ENCODE assay signal across 15 cellular contexts in the genomic region with DNA sequence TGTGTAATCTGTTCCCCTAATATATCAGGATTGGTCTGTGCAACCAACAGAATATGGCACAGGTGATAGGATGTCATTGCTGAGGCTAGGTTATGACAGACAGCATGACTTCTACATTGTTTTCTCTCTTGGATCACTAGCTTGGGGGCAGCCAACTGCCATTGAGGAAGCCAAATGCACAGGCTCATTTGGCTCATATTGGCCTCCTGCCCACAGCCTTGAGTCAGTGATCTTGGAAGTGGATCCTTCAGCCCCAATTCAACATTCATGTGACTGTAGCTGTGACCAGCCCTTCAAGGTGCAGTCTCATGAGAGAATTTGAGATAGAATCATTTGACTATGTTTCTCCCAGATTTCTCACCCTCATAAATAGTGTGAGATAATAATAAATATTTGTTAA.
DNase-seq lines count a peak whose midpoint lies in the region; ATAC-seq, FAIRE-seq and TF ChIP-seq lines count a peak whose summit lies in the region.
"Had no signal": no experiment of that assay in that cellular context is flagged by ENCODE, and none has a peak within 500 bp of the region (broad histone marks: within the 10 kb centered on the region; RNA-seq: fewer than 3 reads in every experiment).

No MANE protein-coding gene starts in this region.

- H3K36me3 ChIP-seq in breast epithelium (no peaks in the 10 kb centered on the region), bronchial epithelial cell (ENCODE audit: control insufficient read depth, insufficient read depth, low read length) (no peaks in the 10 kb centered on the region), thoracic aorta (no peaks in the 10 kb centered on the region), smooth muscle cell (ENCODE audit: low read depth) (no peaks in the 10 kb centered on the region), right lobe of liver (no peaks in the 10 kb centered on the region)
- H3K36me3 ChIP-seq: Peyer's patch had no signal

- H3K79me2 ChIP-seq in smooth muscle cell (ENCODE audit: low read depth), result no peaks in the 10 kb centered on the region

- TF ChIP-seq CTCF in MCF 10A (IDR thresholded peaks at IDR 0.05; ENCODE audit: unreplicated experiment), result no peak
- no peak for TF ChIP-seq CTCF in breast epithelium (IDR thresholded peaks at IDR 0.05)
- TF ChIP-seq CTCF in bronchial epithelial cell (IDR thresholded peaks at IDR 0.05; ENCODE audit: insufficient read depth, low read length, severe bottlenecking), result no peak
- no peak for TF ChIP-seq CTCF in thoracic aorta (IDR thresholded peaks at IDR 0.05)
- no peak for TF ChIP-seq CTCF in smooth muscle cell (IDR thresholded peaks at IDR 0.05; ENCODE audit: borderline replicate concordance, insufficient read depth, poor library complexity, severe bottlenecking)
- TF ChIP-seq CTCF in right lobe of liver (IDR thresholded peaks at IDR 0.05), result no peak
- no peak for TF ChIP-seq CTCF in HFFc6 (IDR thresholded peaks at IDR 0.05)

- BruUV-seq in MCF 10A (replicated peaks; lab: Mats Ljungman, UMichigan), result no TSS peak

- ATAC-seq in thoracic aorta (ENCODE audit: insufficient number of reproducible peaks, low FRiP score, low read depth), result no peak
- no peak for ATAC-seq in right lobe of liver

- intact Hi-C loops in MCF 10A (cut with micrococcal nuclease), result no loop called here
- intact Hi-C loops in breast epithelium (cut with DNase I; ENCODE audit: low total_unique reads), result loop anchor here (10.0 kb wide), 1 partner anchor 402 kb away; no protein-coding TSS in a partner anchor
- intact Hi-C loops in right lobe of liver (cut with DNase I), result no loop called here

- no peak overlapping the region for H3K4me3 ChIP-seq in breast epithelium
- H3K4me3 ChIP-seq in bronchial epithelial cell (ENCODE audit: low read depth, low read length), result no peak overlapping the region
- no peak overlapping the region for H3K4me3 ChIP-seq in thoracic aorta
- H3K4me3 ChIP-seq in smooth muscle cell, result no peak overlapping the region
- H3K4me3 ChIP-seq in right lobe of liver, result no peak overlapping the region
- H3K4me3 ChIP-seq: Peyer's patch had no signal

- H3K9me3 Mint-ChIP-seq in MCF 10A (ENCODE audit: unreplicated experiment) (no peaks in the 10 kb centered on the region), HFFc6 (peaks cover 47% of the 10 kb centered on the region)

- H2AFZ ChIP-seq in smooth muscle cell (ENCODE audit: low read depth), result no peak overlapping the region

- no peaks in the 10 kb centered on the region for H3K4me1 Mint-ChIP-seq in MCF 10A (ENCODE audit: insufficient read depth, unreplicated experiment)
- H3K4me1 Mint-ChIP-seq in HFFc6 (ENCODE audit: low read depth), result no peaks in the 10 kb centered on the region

- H3K27ac ChIP-seq in breast epithelium (no peak overlapping the region), thoracic aorta (no peak overlapping the region), smooth muscle cell (ENCODE audit: low read depth) (no peak overlapping the region), right lobe of liver (no peak overlapping the region)
- H3K27ac ChIP-seq: KMS-11, Peyer's patch had no signal

- H3K27ac Mint-ChIP-seq in MCF 10A (ENCODE audit: low read depth, unreplicated experiment) (no peak overlapping the region), HFFc6 (no peak overlapping the region)

- H3F3A ChIP-seq in smooth muscle cell (ENCODE audit: low read depth), result no peaks in the 10 kb centered on the region

- CTCF ChIA-PET in MCF 10A (lab: Yijun Ruan, JAX), result no interaction called here

- H3K27me3 ChIP-seq in breast epithelium (no peaks in the 10 kb centered on the region), bronchial epithelial cell (ENCODE audit: control insufficient read depth, insufficient read depth, low read length) (no peaks in the 10 kb centered on the region), thoracic aorta (replicated peaks; ENCODE audit: insufficient read depth) (no peaks in the 10 kb centered on the region), smooth muscle cell (ENCODE audit: low read depth) (no peaks in the 10 kb centered on the region), right lobe of liver (no peaks in the 10 kb centered on the region)
- H3K27me3 ChIP-seq: Peyer's patch had no signal

- no peaks in the 10 kb centered on the region for H4K20me1 ChIP-seq in smooth muscle cell (ENCODE audit: low read depth)

- POLR2A ChIA-PET in MCF 10A (lab: Yijun Ruan, JAX), result no interaction called here

- FAIRE-seq in bronchial epithelial cell (lab: Jason Lieb, UNC), result no peak
- FAIRE-seq: A204.1, H1 had no signal

- H3K9me3 ChIP-seq in breast epithelium, result no peaks in the 10 kb centered on the region
- H3K9me3 ChIP-seq in thoracic aorta, result no peaks in the 10 kb centered on the region
- no peaks in the 10 kb centered on the region for H3K9me3 ChIP-seq in smooth muscle cell (replicated peaks; ENCODE audit: low read depth)
- no peaks in the 10 kb centered on the region for H3K9me3 ChIP-seq in right lobe of liver
- H3K9me3 ChIP-seq: Peyer's patch had no signal

- H3K27me3 Mint-ChIP-seq in MCF 10A (ENCODE audit: insufficient read depth, unreplicated experiment) (no peaks in the 10 kb centered on the region), HFFc6 (ENCODE audit: insufficient read depth) (no peaks in the 10 kb centered on the region)

- H3K4me2 ChIP-seq in smooth muscle cell, result no peak overlapping the region
- H3K4me2 ChIP-seq: KMS-11 had no signal

- H3K9ac ChIP-seq in smooth muscle cell (ENCODE audit: low read depth), result no peak overlapping the region
- H3K9ac ChIP-seq: KMS-11 had no signal

- H3K36me3 Mint-ChIP-seq in MCF 10A (ENCODE audit: insufficient read depth, unreplicated experiment) (no peaks in the 10 kb centered on the region), HFFc6 (ENCODE audit: low read depth) (0 out of 2 replicates have a peak, but pooled peaks cover 5% of the 10 kb centered on the region)

- DNase-seq in MCF 10A (ENCODE audit: unreplicated experiment) (peak; percentile 19), breast epithelium (ENCODE audit: low spot score in 2 of 2) (no peak), NCI-H2029 treated with DMSO at 0.1 percent for 48 hours (lab: John Stamatoyannopoulos, UW) (peak; percentile 17), bronchial epithelial cell (ENCODE audit: low read depth) (peak; percentile 17), thoracic aorta (ENCODE audit: low spot score) (peak; percentile 3), smooth muscle cell (lab: John Stamatoyannopoulos, UW; ENCODE audit: unreplicated experiment) (no peak), right lobe of liver (no peak), HFFc6 (no peak)
- DNase-seq: EL, NCI-H1092, Peyer's patch, Right ventricle myocardium superior had no signal

- H3K4me3 Mint-ChIP-seq in MCF 10A (ENCODE audit: unreplicated experiment), result no peak overlapping the region
- H3K4me3 Mint-ChIP-seq in HFFc6, result no peak overlapping the region

- H3K4me1 ChIP-seq in breast epithelium (no peaks in the 10 kb centered on the region), thoracic aorta (ENCODE audit: control insufficient read depth in 1 of 2, low read depth in 2 of 2) (peaks cover 0 to 31% of the 10 kb centered on the region in 2 donors), smooth muscle cell (ENCODE audit: low read depth) (no peaks in the 10 kb centered on the region), right lobe of liver (no peaks in the 10 kb centered on the region)
- H3K4me1 ChIP-seq: Peyer's patch had no signal

- TF ChIP-seq POLR2A in breast epithelium (IDR thresholded peaks at IDR 0.05), result no peak
- no peak for TF ChIP-seq POLR2A in right lobe of liver (IDR thresholded peaks at IDR 0.05)

Comparison
In these comparisons a context has a peak if more than half of its experiments do, and no peak if none do; other contexts are left out.
1. DNase-seq: peak in MCF 10A (single experiment), NCI-H2029 treated with DMSO at 0.1 percent for 48 hours (single experiment), bronchial epithelial cell (single experiment) and thoracic aorta (single experiment); none in breast epithelium (0 of 2), smooth muscle cell (single experiment), right lobe of liver (0 of 3) and HFFc6 (single experiment).